Comparison of ENCODE assay signal across 10 cellular contexts in the genomic region with DNA sequence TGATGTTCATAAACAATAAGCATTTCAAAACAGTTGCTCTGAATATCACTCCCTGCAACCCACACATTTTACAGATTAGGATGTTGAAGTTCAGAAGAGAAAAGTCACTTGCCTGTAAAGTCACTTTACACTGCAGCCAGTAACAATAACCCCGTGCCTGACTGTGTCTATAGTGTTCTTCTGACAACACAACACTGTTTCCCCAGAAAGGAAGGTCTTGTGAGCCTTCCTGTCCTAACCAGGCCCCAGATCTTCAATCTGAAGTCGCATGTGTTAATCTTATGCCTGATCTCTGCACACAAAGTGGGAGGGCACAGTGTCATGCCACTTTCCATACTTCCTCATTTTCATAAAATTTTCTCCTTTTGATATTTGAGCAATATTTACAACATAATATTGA.
DNase-seq lines count a peak whose midpoint lies in the region; ATAC-seq and TF ChIP-seq lines count a peak whose summit lies in the region.
"Had no signal": no experiment of that assay in that cellular context is flagged by ENCODE, and none has a peak within 500 bp of the region (broad histone marks: within the 10 kb centered on the region; RNA-seq: fewer than 3 reads in every experiment).

No MANE protein-coding gene starts in this region.

- no peaks in the 10 kb centered on the region for H3K9me2 ChIP-seq in MM.1S (replicated peaks; ENCODE audit: insufficient read depth, low read length)

- no peak overlapping the region for H3K4me3 Mint-ChIP-seq in WTC11
- no peak overlapping the region for H3K4me3 Mint-ChIP-seq in activated naive CD4-positive, alpha-beta T cell treated with anti-CD3 and anti-CD28 coated beads, Interleukin-2, amount 10 ng/mL, durations not matched to agents 7 days and 5 days

- POLR2A ChIA-PET in WTC11 (lab: Charles Lee): no interaction called here

- H3K4me1 ChIP-seq in MM.1S (ENCODE audit: low read length): peaks cover 25% of the 10 kb centered on the region
- peaks cover 12 to 27% of the 10 kb centered on the region in 2 donors for H3K4me1 ChIP-seq in left lung
- peaks cover 20 to 32% of the 10 kb centered on the region in 2 donors for H3K4me1 ChIP-seq in thoracic aorta (ENCODE audit: control insufficient read depth in 1 of 2, low read depth in 2 of 2)

- no peaks in the 10 kb centered on the region for H4K20me1 ChIP-seq in MM.1S (ENCODE audit: insufficient read depth, low read length)

- no peaks in the 10 kb centered on the region for H3F3A ChIP-seq in MM.1S (ENCODE audit: insufficient read depth, low read length)

- H3K9ac ChIP-seq in MM.1S (ENCODE audit: low read length): no peak overlapping the region

- H3K36me3 Mint-ChIP-seq in WTC11: peaks cover 85% of the 10 kb centered on the region
- no peaks in the 10 kb centered on the region for H3K36me3 Mint-ChIP-seq in activated naive CD4-positive, alpha-beta T cell treated with anti-CD3 and anti-CD28 coated beads, Interleukin-2, amount 10 ng/mL, durations not matched to agents 7 days and 5 days

- H3K36me3 ChIP-seq in MM.1S (replicated peaks; ENCODE audit: insufficient read depth, low read length) (no peaks in the 10 kb centered on the region), left lung (peaks cover 0 to 34% of the 10 kb centered on the region in 2 donors), thoracic aorta (peaks cover 27% of the 10 kb centered on the region)

- TF ChIP-seq CTCF in MM.1S (IDR thresholded peaks at IDR 0.05; ENCODE audit: low read length) (no peak), WTC11 (IDR thresholded peaks at IDR 0.05) (no peak), left lung (IDR thresholded peaks at IDR 0.05) (no peak), thoracic aorta (IDR thresholded peaks at IDR 0.05) (no peak)

- H3K9me3 ChIP-seq in MM.1S (replicated peaks; ENCODE audit: insufficient read depth, low read length) (no peaks in the 10 kb centered on the region), left lung (peaks cover 0 to 34% of the 10 kb centered on the region in 2 donors), thoracic aorta (peaks cover 10% of the 10 kb centered on the region)
- H3K9me3 ChIP-seq: pancreas had no signal

- peak overlapping the region; percentile 16; the same call in 1 of the 2 replicates for H3K27ac Mint-ChIP-seq in WTC11
- H3K27ac Mint-ChIP-seq in activated naive CD4-positive, alpha-beta T cell treated with anti-CD3 and anti-CD28 coated beads, Interleukin-2, amount 10 ng/mL, durations not matched to agents 7 days and 5 days: no peak overlapping the region

- H3K79me2 ChIP-seq in MM.1S (ENCODE audit: low read length): no peaks in the 10 kb centered on the region

- H3K4me2 ChIP-seq in MM.1S (ENCODE audit: low read depth, low read length): no peak overlapping the region

- DNase-seq in MM.1S (no peak), WTC11 (ENCODE audit: low spot score) (no peak), left lung (no peak), thoracic aorta (ENCODE audit: low spot score) (no peak), HK-2 (ENCODE audit: unreplicated experiment) (no peak)
- DNase-seq in activated naive CD4-positive, alpha-beta T cell treated with anti-CD3 and anti-CD28 coated beads, Interleukin-2, amount 10 ng/mL, durations not matched to agents 7 days and 5 days: no peak
- DNase-seq: activated naive CD4-positive, alpha-beta T cell treated with anti-CD3 and anti-CD28 coated beads, Interleukin-2, amount 50 U/mL, for 16 hours; stimulated activated CD4-positive, alpha-beta T cell treated with anti-CD3 and anti-CD28 coated beads, Interleukin-2, amount 100 ng/mL, for 48 hours had no signal

- CTCF ChIA-PET in WTC11 (lab: Charles Lee): no interaction called here
- CTCF ChIA-PET in activated naive CD4-positive, alpha-beta T cell treated with anti-CD3 and anti-CD28 coated beads, Interleukin-2, amount 10 ng/mL, durations not matched to agents 7 days and 5 days (lab: Charles Lee): no interaction called here

- no peaks in the 10 kb centered on the region for H3K27me3 Mint-ChIP-seq in WTC11 (ENCODE audit: low read depth)
- peaks cover 4% of the 10 kb centered on the region for H3K27me3 Mint-ChIP-seq in activated naive CD4-positive, alpha-beta T cell treated with anti-CD3 and anti-CD28 coated beads, Interleukin-2, amount 10 ng/mL, durations not matched to agents 7 days and 5 days

- H3K27ac ChIP-seq in MM.1S (ENCODE audit: low read length): peak overlapping the region; percentile 24; the same call in 1 of the 2 replicates
- peak overlapping the region; percentile 10 to 39 for H3K27ac ChIP-seq in left lung
- peak overlapping the region; percentile 51 to 70 for H3K27ac ChIP-seq in thoracic aorta

- no peak for ATAC-seq in WTC11
- ATAC-seq in left lung: peak; percentile 46
- no peak for ATAC-seq in thoracic aorta (ENCODE audit: insufficient number of reproducible peaks, low FRiP score, low read depth)
- ATAC-seq in GM19452 (IDR thresholded peaks at IDR 0.05; ENCODE audit: unreplicated experiment): no peak

- no peaks in the 10 kb centered on the region for H3K27me3 ChIP-seq in MM.1S (replicated peaks; ENCODE audit: insufficient read depth, low read length)
- no peaks in the 10 kb centered on the region for H3K27me3 ChIP-seq in left lung
- H3K27me3 ChIP-seq in thoracic aorta (replicated peaks; ENCODE audit: insufficient read depth): no peaks in the 10 kb centered on the region
- H3K27me3 ChIP-seq: pancreas had no signal

- H3K4me3 ChIP-seq in MM.1S (ENCODE audit: low read length) (no peak overlapping the region), left lung (no peak overlapping the region), thoracic aorta (peak overlapping the region; percentile 6)
- H3K4me3 ChIP-seq: pancreas had no signal

- peaks cover 26% of the 10 kb centered on the region for H3K9me3 Mint-ChIP-seq in WTC11
- peaks cover 28% of the 10 kb centered on the region for H3K9me3 Mint-ChIP-seq in activated naive CD4-positive, alpha-beta T cell treated with anti-CD3 and anti-CD28 coated beads, Interleukin-2, amount 10 ng/mL, durations not matched to agents 7 days and 5 days

- peaks cover 21% of the 10 kb centered on the region for H3K4me1 Mint-ChIP-seq in WTC11
- H3K4me1 Mint-ChIP-seq in activated naive CD4-positive, alpha-beta T cell treated with anti-CD3 and anti-CD28 coated beads, Interleukin-2, amount 10 ng/mL, durations not matched to agents 7 days and 5 days: no peaks in the 10 kb centered on the region

- intact Hi-C loops in left lung (cut with DNase I): no loop called here

- H2AFZ ChIP-seq in MM.1S (ENCODE audit: low read length): no peak overlapping the region

TF ChIP-seq in WTC11, 78 proteins besides CTCF, POLR2A, EP300 and RAD21:
- TF ChIP-seq ESRRA (CRISPR knock-in tag; IDR thresholded peaks at IDR 0.05; ENCODE audit: borderline replicate concordance) (no peak), ZNF138 (CRISPR knock-in tag; conservative IDR thresholded peaks at IDR 0.05) (no peak), ATF1 (CRISPR knock-in tag; IDR thresholded peaks at IDR 0.05) (no peak), PRRX2 (CRISPR knock-in tag; IDR thresholded peaks at IDR 0.05) (no peak), ZNF671 (CRISPR knock-in tag; IDR thresholded peaks at IDR 0.05) (no peak), JAZF1 (CRISPR knock-in tag; IDR thresholded peaks at IDR 0.05) (no peak), TCF7 (CRISPR knock-in tag; IDR thresholded peaks at IDR 0.05; ENCODE audit: low read depth) (no peak), ZNF263 (CRISPR knock-in tag; IDR thresholded peaks at IDR 0.05; ENCODE audit: low read depth) (no peak), CREM (CRISPR knock-in tag; IDR thresholded peaks at IDR 0.05) (no peak), NR3C1 (CRISPR knock-in tag; conservative IDR thresholded peaks at IDR 0.05; ENCODE audit: low read depth) (no peak)
- TF ChIP-seq, protein P1, sequence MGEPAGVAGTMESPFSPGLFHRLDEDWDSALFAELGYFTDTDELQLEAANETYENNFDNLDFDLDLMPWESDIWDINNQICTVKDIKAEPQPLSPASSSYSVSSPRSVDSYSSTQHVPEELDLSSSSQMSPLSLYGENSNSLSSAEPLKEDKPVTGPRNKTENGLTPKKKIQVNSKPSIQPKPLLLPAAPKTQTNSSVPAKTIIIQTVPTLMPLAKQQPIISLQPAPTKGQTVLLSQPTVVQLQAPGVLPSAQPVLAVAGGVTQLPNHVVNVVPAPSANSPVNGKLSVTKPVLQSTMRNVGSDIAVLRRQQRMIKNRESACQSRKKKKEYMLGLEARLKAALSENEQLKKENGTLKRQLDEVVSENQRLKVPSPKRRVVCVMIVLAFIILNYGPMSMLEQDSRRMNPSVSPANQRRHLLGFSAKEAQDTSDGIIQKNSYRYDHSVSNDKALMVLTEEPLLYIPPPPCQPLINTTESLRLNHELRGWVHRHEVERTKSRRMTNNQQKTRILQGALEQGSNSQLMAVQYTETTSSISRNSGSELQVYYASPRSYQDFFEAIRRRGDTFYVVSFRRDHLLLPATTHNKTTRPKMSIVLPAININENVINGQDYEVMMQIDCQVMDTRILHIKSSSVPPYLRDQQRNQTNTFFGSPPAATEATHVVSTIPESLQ (CRISPR knock-in tag; IDR thresholded peaks at IDR 0.05): no peak
- TF ChIP-seq, protein P2, sequence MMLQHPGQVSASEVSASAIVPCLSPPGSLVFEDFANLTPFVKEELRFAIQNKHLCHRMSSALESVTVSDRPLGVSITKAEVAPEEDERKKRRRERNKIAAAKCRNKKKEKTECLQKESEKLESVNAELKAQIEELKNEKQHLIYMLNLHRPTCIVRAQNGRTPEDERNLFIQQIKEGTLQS (CRISPR knock-in tag; conservative IDR thresholded peaks at IDR 0.05): no peak
- TF ChIP-seq, protein P3, sequence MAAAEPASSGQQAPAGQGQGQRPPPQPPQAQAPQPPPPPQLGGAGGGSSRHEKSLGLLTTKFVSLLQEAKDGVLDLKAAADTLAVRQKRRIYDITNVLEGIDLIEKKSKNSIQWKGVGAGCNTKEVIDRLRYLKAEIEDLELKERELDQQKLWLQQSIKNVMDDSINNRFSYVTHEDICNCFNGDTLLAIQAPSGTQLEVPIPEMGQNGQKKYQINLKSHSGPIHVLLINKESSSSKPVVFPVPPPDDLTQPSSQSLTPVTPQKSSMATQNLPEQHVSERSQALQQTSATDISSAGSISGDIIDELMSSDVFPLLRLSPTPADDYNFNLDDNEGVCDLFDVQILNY (CRISPR knock-in tag; IDR thresholded peaks at IDR 0.05): no peak
TF ChIP-seq in WTC11: peak in this region for 0.
